Comparison of ENCODE assay signal across 11 cellular contexts in the genomic region with DNA sequence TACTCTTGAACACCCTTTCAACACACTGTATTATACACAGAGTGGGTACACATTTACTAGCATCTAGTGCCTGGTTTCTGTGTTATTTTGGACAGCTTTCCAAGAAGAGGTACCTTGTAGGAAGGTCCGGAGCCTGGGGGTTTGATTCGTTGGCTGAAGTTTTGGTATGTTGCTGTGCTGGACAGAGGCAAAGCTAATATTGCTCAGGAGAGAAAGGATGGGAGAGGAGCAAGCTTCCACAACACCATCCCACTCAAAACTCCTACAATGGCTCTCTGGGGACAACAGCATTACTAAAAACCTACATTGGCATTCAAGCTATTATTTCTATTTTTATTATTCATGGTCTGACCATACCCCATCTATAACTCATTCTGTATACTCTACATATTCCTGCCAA. TPM values are rescaled to one million over a fixed set of nuclear protein-coding genes. Genes with fewer than 3 reads are reported as not detected.
A peak's percentile ranks its signal among the peaks of the same experiment; 100 is the strongest.
DNase-seq lines count a peak whose midpoint lies in the region; ATAC-seq, FAIRE-seq and TF ChIP-seq lines count a peak whose summit lies in the region.
"Had no signal": no experiment of that assay in that cellular context is flagged by ENCODE, and none has a peak within 500 bp of the region (broad histone marks: within the 10 kb centered on the region; RNA-seq: fewer than 3 reads in every experiment).

No MANE protein-coding gene starts in this region.

- H3K4me3 Mint-ChIP-seq in activated naive CD4-positive, alpha-beta T cell treated with anti-CD3 and anti-CD28 coated beads, Interleukin-2, amount 50 U/mL, for 24 hours = peak overlapping the region; percentile 85
- peak overlapping the region; percentile 86 for H3K4me3 Mint-ChIP-seq in astrocyte (ENCODE audit: unreplicated experiment)
- H3K4me3 Mint-ChIP-seq in naive B cell = peak overlapping the region; percentile 77 to 96 (median 90)

- DNase-seq in activated naive CD4-positive, alpha-beta T cell (lab: John Stamatoyannopoulos, UW) = no peak
- no peak for DNase-seq in astrocyte (ENCODE audit: low read depth)
- DNase-seq in naive B cell = no peak
- no peak for DNase-seq in upper lobe of left lung
- DNase-seq in brain microvascular endothelial cell = no peak
- DNase-seq in GM13976 (ENCODE audit: low spot score) = no peak
- no peak for DNase-seq in stimulated activated CD8-positive, alpha-beta memory T cell treated with anti-CD3 and anti-CD28 coated beads, Interleukin-4, amount 100 ng/mL, for 48 hours
- DNase-seq: BE2C; stimulated activated CD4-positive, alpha-beta T cell treated with anti-CD3 and anti-CD28 coated beads, Interleukin-2, amount 100 ng/mL, for 48 hours had no signal

- TF ChIP-seq EP300 in upper lobe of left lung (IDR thresholded peaks at IDR 0.05) = no peak

- WGBS in upper lobe of left lung, 2 donors = 73 to 76% methylated on average over 2 of the region's 2 CpGs

- H2AFZ ChIP-seq in astrocyte (ENCODE audit: low read depth, low read length) = no peak overlapping the region

- H3K4me1 Mint-ChIP-seq in activated naive CD4-positive, alpha-beta T cell treated with anti-CD3 and anti-CD28 coated beads, Interleukin-2, amount 50 U/mL, for 24 hours = peaks cover 52% of the 10 kb centered on the region
- H3K4me1 Mint-ChIP-seq in astrocyte (ENCODE audit: low read depth, unreplicated experiment) = peaks cover 4% of the 10 kb centered on the region
- H3K4me1 Mint-ChIP-seq in naive B cell = peaks cover 35 to 48% (median 42%) of the 10 kb centered on the region in 3 donors

- H3K4me1 ChIP-seq in astrocyte (ENCODE audit: insufficient read depth, low read length) = peaks cover 5% of the 10 kb centered on the region
- H3K4me1 ChIP-seq in upper lobe of left lung = peaks cover 14 to 25% (median 20%) of the 10 kb centered on the region in 4 donors

- H3K79me2 ChIP-seq in astrocyte (ENCODE audit: insufficient read depth, low read length) = no peaks in the 10 kb centered on the region

- H3K27me3 ChIP-seq in astrocyte (ENCODE audit: insufficient read depth, low read length) (no peaks in the 10 kb centered on the region), upper lobe of left lung (no peaks in the 10 kb centered on the region), brain microvascular endothelial cell (replicated peaks) (no peaks in the 10 kb centered on the region)
- H3K27me3 ChIP-seq: BE2C had no signal

- TF ChIP-seq POLR2A in upper lobe of left lung (IDR thresholded peaks at IDR 0.05) = no peak

- no peak overlapping the region for H3K27ac ChIP-seq in astrocyte (ENCODE audit: low read depth, low read length)
- peak overlapping the region in 3 of 4 donors; percentile 79 to 96 (median 89) for H3K27ac ChIP-seq in upper lobe of left lung
- no peak overlapping the region for H3K27ac ChIP-seq in brain microvascular endothelial cell

- no peak for FAIRE-seq in astrocyte (lab: Jason Lieb, UNC)
- FAIRE-seq: H54 had no signal

- H3K4me3 ChIP-seq in astrocyte (ENCODE audit: insufficient read depth, low read depth, low read length) (no peak overlapping the region), upper lobe of left lung (no peak overlapping the region), brain microvascular endothelial cell (ENCODE audit: low read depth, low read length) (no peak overlapping the region)

- no peaks in the 10 kb centered on the region for H3K36me3 Mint-ChIP-seq in activated naive CD4-positive, alpha-beta T cell treated with anti-CD3 and anti-CD28 coated beads, Interleukin-2, amount 50 U/mL, for 24 hours
- H3K36me3 Mint-ChIP-seq in astrocyte (ENCODE audit: low read depth, unreplicated experiment) = no peaks in the 10 kb centered on the region
- no peaks in the 10 kb centered on the region for H3K36me3 Mint-ChIP-seq in naive B cell

- no peak overlapping the region for H3K9ac ChIP-seq in astrocyte (ENCODE audit: low read length)

- in situ Hi-C loops in brain microvascular endothelial cell (cut with HindIII; ENCODE audit: low pct_ligation_motif_present, low sequenced_read_pairs) (no loop called here), GM13976 (cut with MboI; ENCODE audit: low sequenced_read_pairs, unreplicated experiment) (no loop called here)

- ATAC-seq in naive B cell (ENCODE audit: low read depth in 2 of 2) (no peak), upper lobe of left lung (ENCODE audit: low FRiP score in 2 of 2) (no peak)

- no peaks in the 10 kb centered on the region for H3K9me3 Mint-ChIP-seq in activated naive CD4-positive, alpha-beta T cell treated with anti-CD3 and anti-CD28 coated beads, Interleukin-2, amount 50 U/mL, for 24 hours
- H3K9me3 Mint-ChIP-seq in astrocyte (ENCODE audit: unreplicated experiment) = no peaks in the 10 kb centered on the region
- H3K9me3 Mint-ChIP-seq in naive B cell = no peaks in the 10 kb centered on the region

- H3K9me3 ChIP-seq in astrocyte (ENCODE audit: insufficient read depth, low read depth, low read length) (no peaks in the 10 kb centered on the region), upper lobe of left lung (no peaks in the 10 kb centered on the region)
- H3K9me3 ChIP-seq: BE2C had no signal

- H3K36me3 ChIP-seq in astrocyte (ENCODE audit: insufficient read depth, low read length) (no peaks in the 10 kb centered on the region), upper lobe of left lung (no peaks in the 10 kb centered on the region), brain microvascular endothelial cell (replicated peaks) (no peaks in the 10 kb centered on the region)

- H4K20me1 ChIP-seq in astrocyte (ENCODE audit: insufficient read depth, low read length) = no peaks in the 10 kb centered on the region

- no peak for TF ChIP-seq CTCF in astrocyte (IDR thresholded peaks at IDR 0.05; ENCODE audit: insufficient read depth, low read depth, low read length)
- TF ChIP-seq CTCF in upper lobe of left lung (IDR thresholded peaks at IDR 0.05) = no peak
- no peak for TF ChIP-seq CTCF in brain microvascular endothelial cell (IDR thresholded peaks at IDR 0.05; ENCODE audit: low read depth, low read length, missing control alignments)
- no peak for TF ChIP-seq CTCF in GM13976 (IDR thresholded peaks at IDR 0.05; ENCODE audit: borderline replicate concordance, control extremely low read depth, extremely low read depth, insufficient read depth, missing control alignments)

- no peaks in the 10 kb centered on the region for H3K27me3 Mint-ChIP-seq in activated naive CD4-positive, alpha-beta T cell treated with anti-CD3 and anti-CD28 coated beads, Interleukin-2, amount 50 U/mL, for 24 hours
- H3K27me3 Mint-ChIP-seq in astrocyte (ENCODE audit: low read depth, unreplicated experiment) = peaks cover 9% of the 10 kb centered on the region
- no peaks in the 10 kb centered on the region for H3K27me3 Mint-ChIP-seq in naive B cell

- H3K27ac Mint-ChIP-seq in activated naive CD4-positive, alpha-beta T cell treated with anti-CD3 and anti-CD28 coated beads, Interleukin-2, amount 50 U/mL, for 24 hours = peak overlapping the region; percentile 96
- H3K27ac Mint-ChIP-seq in astrocyte (ENCODE audit: unreplicated experiment) = no peak overlapping the region
- H3K27ac Mint-ChIP-seq in naive B cell = peak overlapping the region; percentile 13 to 97 (median 88)

- H3K4me2 ChIP-seq in astrocyte (ENCODE audit: low read length) = peak overlapping the region; percentile 89

RNA-seq across cellular contexts. Expression of a gene that starts 1.1 kb away (rescaled TPM):
- total RNA-seq in astrocyte (3.4 and 4.9 TPM in 2 replicates), upper lobe of left lung (10 to 100 TPM; 13.4 to 22.8 (median 17.9) TPM)
- polyA plus RNA-seq in naive B cell (ENCODE audit: low read depth in 6 of 6) = 100 to 1,000 TPM in 1 of 6 donors, 10 to 100 TPM in 5; 56.6 to 120 (median 84.1) TPM

RNA-seq across cellular contexts. Expression of a gene that starts 12.8 kb away (rescaled TPM):
- total RNA-seq in astrocyte (7.1 and 8.4 TPM in 2 replicates), upper lobe of left lung (10 to 100 TPM in 3 of 6 donors, 1 to 10 TPM in 3; 5.6 to 13.8 (median 10.9) TPM)
- polyA plus RNA-seq in naive B cell (ENCODE audit: low read depth in 6 of 6) = 1 to 10 TPM; 1.4 to 4.1 (median 2.2) TPM

RNA-seq across cellular contexts. Expression of a gene that starts 57.2 kb away (rescaled TPM):
- total RNA-seq in astrocyte (1.8 and 2.7 TPM in 2 replicates), upper lobe of left lung (under 1 TPM in 4 of 6 donors, not detected in 2; 0.14 to 0.40 (median 0.27) TPM)
- not detected for polyA plus RNA-seq in naive B cell (ENCODE audit: low read depth in 6 of 6)

Comparison
In these comparisons a context has a peak if more than half of its experiments do, and no peak if none do; other contexts are left out.
1. H3K27ac ChIP-seq: peak in upper lobe of left lung (3 of 4); none in astrocyte (single experiment) and brain microvascular endothelial cell (single experiment).
2. Peak in every context shown above with its lines, with median percentiles within 50 percentile points of each other: H3K4me3 Mint-ChIP-seq.